In genomic region chr4:107467461-107467860, GRCh38 we compare ENCODE assay signal across 17 cellular contexts.
"Had no signal": no experiment of that assay in that cellular context is flagged by ENCODE, and none has a peak within 500 bp of the region (broad histone marks: within the 10 kb centered on the region; RNA-seq: fewer than 3 reads in every experiment).

No MANE protein-coding gene starts in this region.

- H3K27me3 ChIP-seq: MG63 had no signal

- H3K4me2 ChIP-seq: SK-N-SH had no signal

- DNase-seq: KBM-7, MG63, NCI-H1092 treated with DMSO at 0.1 percent for 48 hours, NCI-H1436, NCI-H187, NCI-H2029, NCI-H2081 treated with DMSO at 0.1 percent for 48 hours, NCI-H2171, NCI-H345, NCI-H446 treated with DMSO at 0.1 percent for 48 hours, NCI-H510A treated with DMSO at 0.1 percent for 48 hours, NCI-H526, Right ventricle myocardium superior, RPMI8226, SIG-M5, SK-N-SH, SW 1271 had no signal

- H3K9ac ChIP-seq: SK-N-SH had no signal

- H3K9me3 ChIP-seq: MG63, SK-N-SH had no signal

- H3K4me3 ChIP-seq: MG63 had no signal

- H3K36me3 ChIP-seq: MG63 had no signal
